ENCODE assay signal across 16 cellular contexts in the genomic region with DNA sequence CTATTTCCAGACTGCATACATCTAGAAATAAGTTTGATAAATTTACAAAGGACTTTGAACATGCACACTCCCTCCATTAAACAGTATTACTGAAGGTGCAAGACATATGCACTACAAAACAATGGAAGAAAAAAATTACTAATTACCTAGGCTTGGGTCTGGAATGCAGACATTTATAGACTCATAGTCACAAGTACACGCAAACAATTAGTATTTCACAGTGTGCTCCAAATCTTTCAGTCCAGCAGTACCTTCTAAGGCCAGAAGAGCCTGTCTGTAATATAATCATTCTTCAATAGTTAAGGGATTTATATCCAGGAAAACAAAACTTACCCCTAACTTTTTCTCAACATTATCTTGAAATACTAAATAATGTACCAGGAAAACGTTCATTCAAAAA. TPM values are rescaled to one million over a fixed set of nuclear protein-coding genes. Genes with fewer than 3 reads are reported as not detected.
DNase-seq lines count a peak whose midpoint lies in the region; ATAC-seq and TF ChIP-seq lines count a peak whose summit lies in the region.
"Had no signal": no experiment of that assay in that cellular context is flagged by ENCODE, and none has a peak within 500 bp of the region (broad histone marks: within the 10 kb centered on the region; RNA-seq: fewer than 3 reads in every experiment).

No MANE protein-coding gene starts in this region.

- H3K4me1 ChIP-seq in PC-9 (replicated peaks; ENCODE audit: insufficient read depth) (no peaks in the 10 kb centered on the region; the same call in 1 of the 2 replicates), foreskin keratinocyte (peaks cover 4% of the 10 kb centered on the region), gastrocnemius medialis (peaks cover 57 to 72% of the 10 kb centered on the region in 2 donors)

- BruUV-seq in PC-9 (replicated peaks; lab: Mats Ljungman, UMichigan): no TSS peak

- no peaks in the 10 kb centered on the region for H3K27me3 Mint-ChIP-seq in activated naive CD4-positive, alpha-beta T cell treated with anti-CD3 and anti-CD28 coated beads, Interleukin-2, amount 50 U/mL, for 24 hours

- ATAC-seq in activated naive CD4-positive, alpha-beta T cell treated with anti-CD3 and anti-CD28 coated beads, Interleukin-2, amount 50 U/mL, for 72 hours: no peak
- ATAC-seq in foreskin keratinocyte (peak; percentile 70), gastrocnemius medialis (peak; percentile 37 to 56), GM19324 (IDR thresholded peaks at IDR 0.05; ENCODE audit: low FRiP score, unreplicated experiment) (no peak)
- ATAC-seq: HepG2 had no signal

- no peaks in the 10 kb centered on the region for H3K9me3 Mint-ChIP-seq in activated naive CD4-positive, alpha-beta T cell treated with anti-CD3 and anti-CD28 coated beads, Interleukin-2, amount 50 U/mL, for 24 hours
- H3K9me3 Mint-ChIP-seq in activated naive CD4-positive, alpha-beta T cell treated with anti-CD3 and anti-CD28 coated beads, Interleukin-2, amount 50 U/mL, for 72 hours: peaks cover 13 to 22% of the 10 kb centered on the region in 2 donors

- no peak overlapping the region for H3K4me3 Mint-ChIP-seq in activated naive CD4-positive, alpha-beta T cell treated with anti-CD3 and anti-CD28 coated beads, Interleukin-2, amount 50 U/mL, for 24 hours
- H3K4me3 Mint-ChIP-seq: CD14-positive monocyte had no signal

- peaks cover 23% of the 10 kb centered on the region for H3K36me3 Mint-ChIP-seq in activated naive CD4-positive, alpha-beta T cell treated with anti-CD3 and anti-CD28 coated beads, Interleukin-2, amount 50 U/mL, for 24 hours
- H3K36me3 Mint-ChIP-seq in activated naive CD4-positive, alpha-beta T cell treated with anti-CD3 and anti-CD28 coated beads, Interleukin-2, amount 50 U/mL, for 72 hours: peaks cover 18 to 32% of the 10 kb centered on the region in 2 donors

- H3K27ac ChIP-seq in PC-9: 0 out of 2 replicates have a peak overlapping the region, but pooled peaks have one; percentile 0
- H3K27ac ChIP-seq in foreskin keratinocyte: no peak overlapping the region
- peak overlapping the region in 3 of 4 donors; percentile 15 to 60 (median 48) for H3K27ac ChIP-seq in gastrocnemius medialis
- H3K27ac ChIP-seq: transverse colon had no signal

- CTCF ChIA-PET in PC-9 (lab: Charles Lee): no interaction called here

- H3K27ac Mint-ChIP-seq in activated naive CD4-positive, alpha-beta T cell treated with anti-CD3 and anti-CD28 coated beads, Interleukin-2, amount 50 U/mL, for 24 hours: peak overlapping the region; percentile 66
- H3K27ac Mint-ChIP-seq in activated naive CD4-positive, alpha-beta T cell treated with anti-CD3 and anti-CD28 coated beads, Interleukin-2, amount 50 U/mL, for 72 hours: no peak overlapping the region
- H3K27ac Mint-ChIP-seq: activated T-helper 2 cell treated with anti-CD3 and anti-CD28 coated beads, Interferon-gamma antibody, Interleukin-2, Interleukin-4, amounts not matched to agents 10 μg/mL and 5 μg/mL and 100 μg/mL, durations not matched to agents 14 hours and 24 hours and 36 hours; CD14-positive monocyte had no signal

- TF ChIP-seq POLR2A in gastrocnemius medialis (IDR thresholded peaks at IDR 0.05): no peak

- no peak for TF ChIP-seq CTCF in PC-9 (conservative IDR thresholded peaks at IDR 0.05)
- no peak for TF ChIP-seq CTCF in foreskin keratinocyte (conservative IDR thresholded peaks at IDR 0.05)
- peak in 1 of 5 experiments; percentile 25 for TF ChIP-seq CTCF in gastrocnemius medialis (IDR thresholded peaks at IDR 0.05 in 4 of 5, conservative IDR thresholded peaks at IDR 0.05 in 1 of 5)

- peaks cover 100% of the 10 kb centered on the region for H3K79me2 ChIP-seq in PC-9 (ENCODE audit: low read depth)

- H3K36me3 ChIP-seq in PC-9 (ENCODE audit: low read depth) (peaks cover 47% of the 10 kb centered on the region), gastrocnemius medialis (no peaks in the 10 kb centered on the region)

- POLR2A ChIA-PET in PC-9 (lab: Charles Lee; ENCODE audit: unreplicated experiment): interaction anchor here (0.6 kb wide), 1 partner anchor 192 kb away, joined by 3 read pairs; no protein-coding TSS in a partner anchor

- H3K9me2 ChIP-seq in PC-9 (ENCODE audit: insufficient read depth): no peaks in the 10 kb centered on the region

- H3K9me3 ChIP-seq in PC-9 (ENCODE audit: insufficient read depth, low read depth) (no peaks in the 10 kb centered on the region), gastrocnemius medialis (no peaks in the 10 kb centered on the region)

- no peak for DNase-seq in activated naive CD4-positive, alpha-beta T cell treated with anti-CD3 and anti-CD28 coated beads, Interleukin-2, amount 50 U/mL, for 72 hours (ENCODE audit: low spot score in 2 of 2)
- DNase-seq in PC-9 (no peak), foreskin keratinocyte (no peak), gastrocnemius medialis (no peak), NCI-H510A treated with DMSO at 0.1 percent for 48 hours (lab: John Stamatoyannopoulos, UW) (no peak), 8988T (no peak)
- DNase-seq: cerebellar nuclear complex, hypothalamus, NCI-H1930, NCI-H446 treated with DMSO at 0.1 percent for 48 hours, transverse colon had no signal

- no peak overlapping the region for H2AFZ ChIP-seq in PC-9

- H3K27me3 ChIP-seq in PC-9 (ENCODE audit: insufficient read depth, low read depth) (no peaks in the 10 kb centered on the region), foreskin keratinocyte (no peaks in the 10 kb centered on the region), gastrocnemius medialis (no peaks in the 10 kb centered on the region)
- H3K27me3 ChIP-seq: transverse colon had no signal

- in situ Hi-C loops in gastrocnemius medialis (cut with MboI; ENCODE audit: low sequenced_read_pairs in 4 of 4): loop anchor here in 1 of 4 donors (10.0 kb wide), 1 partner anchor 48 kb away; no protein-coding TSS in a partner anchor

- no peak overlapping the region for H3K4me2 ChIP-seq in PC-9

- H3K4me3 ChIP-seq in PC-9 (no peak overlapping the region), gastrocnemius medialis (no peak overlapping the region)
- H3K4me3 ChIP-seq: transverse colon had no signal

- H3F3A ChIP-seq in PC-9 (ENCODE audit: insufficient read depth, low read depth): no peaks in the 10 kb centered on the region; the same call in 1 of the 2 replicates

- H4K20me1 ChIP-seq in PC-9 (ENCODE audit: insufficient read depth): peaks cover 61% of the 10 kb centered on the region

- peaks cover 81% of the 10 kb centered on the region for H3K4me1 Mint-ChIP-seq in activated naive CD4-positive, alpha-beta T cell treated with anti-CD3 and anti-CD28 coated beads, Interleukin-2, amount 50 U/mL, for 24 hours

- intact Hi-C loops in PC-9 (cut with micrococcal nuclease; ENCODE audit: unreplicated experiment) (no loop called here), gastrocnemius medialis (cut with DNase I; ENCODE audit: low total_unique reads) (no loop called here)

RNA-seq across cellular contexts. Expression of gene RICTOR, which starts 11.2 kb away (rescaled TPM):
- total RNA-seq in activated naive CD4-positive, alpha-beta T cell treated with anti-CD3 and anti-CD28 coated beads, Interleukin-2, amount 50 U/mL, for 72 hours: 10 to 100 TPM; 32.8 to 50.2 TPM
- total RNA-seq in PC-9 (2021) (103 and 121 TPM in 2 replicates), foreskin keratinocyte (13.0 and 15.0 TPM in 2 replicates), gastrocnemius medialis (10 to 100 TPM; 28.9 to 56.9 (median 37.0) TPM)
- 1.2 and 1.5 TPM in 2 replicates for polyA plus RNA-seq in foreskin keratinocyte

Comparison
In these comparisons a context has a peak if more than half of its experiments do, and no peak if none do; other contexts are left out.
1. ATAC-seq: peak in foreskin keratinocyte (single experiment) and gastrocnemius medialis (2 of 2); none in activated naive CD4-positive, alpha-beta T cell treated with anti-CD3 and anti-CD28 coated beads, Interleukin-2, amount 50 U/mL, for 72 hours (0 of 2) and GM19324 (single experiment).